8 cellular contexts compared by ENCODE assay signal in genomic region chr11:46360878-46361277, GRCh38. TPM values are rescaled to one million over a fixed set of nuclear protein-coding genes. Genes with fewer than 3 reads are reported as not detected.
DNase-seq lines count a peak whose midpoint lies in the region; ATAC-seq and TF ChIP-seq lines count a peak whose summit lies in the region.

No MANE protein-coding gene starts in this region.

- DNase-seq in chondrocyte (ENCODE audit: low spot score) (no peak), progenitor cell of endocrine pancreas (ENCODE audit: low spot score, unreplicated experiment) (no peak), GM03348 (ENCODE audit: low spot score) (no peak), HK-2 (ENCODE audit: unreplicated experiment) (no peak), nucleus accumbens (lab: John Stamatoyannopoulos, UW) (no peak)
- DNase-seq in stimulated activated CD8-positive, alpha-beta memory T cell treated with anti-CD3 and anti-CD28 coated beads, Interleukin-4, amount 100 ng/mL, for 48 hours = no peak

- TF ChIP-seq CTCF in chondrocyte (IDR thresholded peaks at IDR 0.05) (no peak), progenitor cell of endocrine pancreas (IDR thresholded peaks at IDR 0.05; ENCODE audit: unreplicated experiment) (no peak)

- H3K27ac Mint-ChIP-seq in chondrocyte (ENCODE audit: unreplicated experiment) (peak overlapping the region; percentile 96), progenitor cell of endocrine pancreas (peak overlapping the region; percentile 67)

- H3K36me3 Mint-ChIP-seq in chondrocyte (ENCODE audit: low read depth) (no peaks in the 10 kb centered on the region), progenitor cell of endocrine pancreas (ENCODE audit: insufficient read depth) (no peaks in the 10 kb centered on the region)

- no peaks in the 10 kb centered on the region for H3K9me3 Mint-ChIP-seq in chondrocyte (ENCODE audit: low read depth)
- no peaks in the 10 kb centered on the region for H3K9me3 Mint-ChIP-seq in progenitor cell of endocrine pancreas (ENCODE audit: low read depth)

- H3K4me3 Mint-ChIP-seq in chondrocyte (ENCODE audit: unreplicated experiment) (no peak overlapping the region), progenitor cell of endocrine pancreas (ENCODE audit: low read depth) (no peak overlapping the region)

- ATAC-seq in GM18868 (IDR thresholded peaks at IDR 0.05; ENCODE audit: unreplicated experiment) (peak; percentile 16), HG03571 (IDR thresholded peaks at IDR 0.05; ENCODE audit: unreplicated experiment) (peak; percentile 9)

- H3K27me3 Mint-ChIP-seq in chondrocyte (ENCODE audit: low read depth) (no peaks in the 10 kb centered on the region), progenitor cell of endocrine pancreas (no peaks in the 10 kb centered on the region)

- peaks cover 41% of the 10 kb centered on the region for H3K4me1 Mint-ChIP-seq in chondrocyte (ENCODE audit: low read depth)
- peaks cover 12% of the 10 kb centered on the region for H3K4me1 Mint-ChIP-seq in progenitor cell of endocrine pancreas (ENCODE audit: low read depth)

RNA-seq across cellular contexts. Expression of gene DGKZ, which starts 13.6 kb away (rescaled TPM):
- total RNA-seq in chondrocyte (41.9 to 47.4 TPM (median 46.8 TPM) in 3 replicates), progenitor cell of endocrine pancreas (55.1 and 58.3 TPM in 2 replicates)

RNA-seq across cellular contexts. Expression of gene MDK, which starts 20.6 kb away (rescaled TPM):
- total RNA-seq in chondrocyte (49.9 to 127 TPM (median 124 TPM) in 3 replicates), progenitor cell of endocrine pancreas (1,921 and 2,040 TPM in 2 replicates)

RNA-seq across cellular contexts. Expression of gene CHRM4, which starts 30.7 kb away (rescaled TPM):
- total RNA-seq in chondrocyte (0.38 to 0.42 TPM in 2 of 3 replicates, not detected in the other), progenitor cell of endocrine pancreas (0.51 and 0.81 TPM in 2 replicates)

Comparison
In these comparisons a context has a peak if more than half of its experiments do, and no peak if none do; other contexts are left out.
1. RNA of gene MDK, which starts 20.6 kb away (total RNA-seq): 1,921 to 2,040 TPM in progenitor cell of endocrine pancreas; 49.9 to 127 TPM in chondrocyte; every median in the first group is over 10 times any median in the second.